29 cellular contexts compared by ENCODE assay signal in genomic region chr21:40602105-40602504, GRCh38.
"Had no signal": no experiment of that assay in that cellular context is flagged by ENCODE, and none has a peak within 500 bp of the region (broad histone marks: within the 10 kb centered on the region; RNA-seq: fewer than 3 reads in every experiment).

No MANE protein-coding gene starts in this region.

- H3K4me1 ChIP-seq: Peyer's patch, SJCRH30 had no signal

- H3K27ac ChIP-seq: brain microvascular endothelial cell, Peyer's patch, RWPE1, SJCRH30, SK-N-MC had no signal

- DNase-seq: activated CD4-positive, alpha-beta T cell treated with anti-CD3 and anti-CD28 coated beads, Interleukin-2, amount 10 ng/mL, durations not matched to agents 24 days and 14 days; activated CD4-positive, alpha-beta T cell treated with anti-CD3 and anti-CD28 coated beads, Interleukin-2, amount 50 U/mL, for 4 hours; activated CD8-positive, alpha-beta T cell treated with anti-CD3 and anti-CD28 coated beads for 36 hours; activated effector memory CD4-positive, alpha-beta T cell treated with anti-CD3 and anti-CD28 coated beads, Interleukin-2, amount 50 U/mL, for 16 hours; activated naive CD4-positive, alpha-beta T cell; activated naive CD4-positive, alpha-beta T cell treated with anti-CD3 and anti-CD28 coated beads, Interleukin-2, amount 50 U/mL, for 16 hours; activated naive CD8-positive, alpha-beta T cell treated with anti-CD3 and anti-CD28 coated beads for 36 hours; activated T-cell treated with anti-CD3 and anti-CD28 coated beads, Interleukin-2, amount 50 U/mL, for 1 hour; activated T-cell treated with anti-CD3 and anti-CD28 coated beads, Interleukin-2, amount 50 U/mL, for 72 hours; amniotic stem cell; brain microvascular endothelial cell; Karpas-422; KBM-7; NCI-H1105; NCI-H1417 treated with DMSO at 0.1 percent for 48 hours; NCI-H187 treated with DMSO at 0.1 percent for 48 hours; NCI-H2081; NCI-H2171 treated with DMSO at 0.1 percent for 48 hours; NCI-H226; NCI-H446 treated with DMSO at 0.1 percent for 48 hours; NCI-H524; PC-3; Peyer's patch; Right ventricle myocardium superior; SJCRH30; T1000 had no signal

- ATAC-seq: activated CD8-positive, alpha-beta T cell treated with anti-CD3 and anti-CD28 coated beads for 36 hours; activated T-cell treated with anti-CD3 and anti-CD28 coated beads, Interleukin-2, amount 50 U/mL, for 72 hours; activated T-helper 17 cell treated with anti-CD3 and anti-CD28 coated beads, Interleukin-2, amount 50 U/mL, for 72 hours; PC-3 had no signal

- H3K4me3 ChIP-seq: Peyer's patch, SJCRH30, SK-N-MC had no signal

- H3K36me3 ChIP-seq: brain microvascular endothelial cell, Peyer's patch, SJCRH30 had no signal

- H3K9me3 ChIP-seq: Peyer's patch, SJCRH30 had no signal

- H3K27me3 ChIP-seq: brain microvascular endothelial cell, Peyer's patch, SJCRH30 had no signal
